In the genomic region with DNA sequence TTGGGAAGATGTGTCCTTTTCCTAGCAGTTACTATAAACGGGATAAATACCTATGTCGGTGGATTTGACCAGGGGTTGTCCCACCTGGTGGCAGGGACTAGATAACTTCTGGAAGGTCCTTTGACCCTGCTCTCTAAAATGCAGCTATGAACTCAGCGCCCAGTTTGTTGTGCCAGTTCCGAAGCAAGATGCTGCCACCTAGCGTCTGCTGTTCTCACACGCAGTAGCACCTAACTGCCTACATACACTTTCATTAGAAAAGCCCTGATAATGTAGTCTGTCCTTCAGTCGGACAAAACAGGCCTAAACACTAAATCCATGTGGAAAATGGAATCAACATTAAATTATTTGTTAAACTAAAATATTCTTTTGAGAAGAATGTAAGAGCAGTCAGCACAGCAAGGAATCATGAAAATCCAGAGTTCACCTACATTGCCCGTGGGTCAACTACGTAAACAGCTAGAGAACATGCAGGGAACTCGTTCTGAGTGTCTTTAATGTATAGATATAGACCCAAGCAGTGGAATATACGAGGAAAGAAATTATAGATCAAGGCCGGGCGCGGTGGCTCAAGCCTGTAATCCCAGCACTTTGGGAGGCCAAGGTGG, we compare ENCODE assay signal across 8 cellular contexts. TPM values are rescaled to one million over a fixed set of nuclear protein-coding genes. Genes with fewer than 3 reads are reported as not detected.
A peak's percentile ranks its signal among the peaks of the same experiment; 100 is the strongest.
DNase-seq lines count a peak whose midpoint lies in the region; ATAC-seq and TF ChIP-seq lines count a peak whose summit lies in the region.

No MANE protein-coding gene starts in this region.

- CTCF ChIA-PET in BJ (lab: Yijun Ruan, JAX) = interaction anchor here (0.6 to 5.3 kb wide), 30 partner anchors 8 to 509 kb away, joined by 3 to 107 read pairs (median 4); a partner anchor contains a TSS

- DNase-seq in BJ (ENCODE audit: low read depth) = no peak
- DNase-seq in H4 (ENCODE audit: low spot score) = peak; percentile 72
- peak; percentile 76 for DNase-seq in NCI-H345 (lab: John Stamatoyannopoulos, UW)
- peak; percentile 27 for DNase-seq in activated CD4-positive, CD25-positive, alpha-beta regulatory T cell treated with anti-CD3 and anti-CD28 coated beads, Interleukin-2, amount 50 U/mL, for 16 hours (ENCODE audit: low read depth, low spot score)
- DNase-seq in central memory CD4-positive, alpha-beta T cell = peak; percentile 42
- peak; percentile 55 to 86 for DNase-seq in left colon
- peak; percentile 66 to 69 for DNase-seq in stimulated activated CD4-positive, alpha-beta T cell treated with anti-CD3 and anti-CD28 coated beads, Interleukin-2, amount 100 ng/mL, for 48 hours

- peaks cover 2% of the 10 kb centered on the region; the same call in 1 of the 2 replicates for H3K36me3 ChIP-seq in BJ (ENCODE audit: control insufficient read depth, insufficient read depth, low read length)

- no peak overlapping the region for H3K4me3 ChIP-seq in BJ (ENCODE audit: low read depth, low read length)

- peak; percentile 87 for TF ChIP-seq CTCF in BJ (IDR thresholded peaks at IDR 0.05; ENCODE audit: insufficient read depth, low read depth, low read length)

- POLR2A ChIA-PET in BJ (lab: Charles Lee) = no interaction called here

- ATAC-seq in left colon (peak; percentile 87), HG02759 (IDR thresholded peaks at IDR 0.05; ENCODE audit: unreplicated experiment) (no peak)

- intact Hi-C loops in left colon (cut with DNase I, micrococcal nuclease) = loop anchor here in 1 of 2 donors (10.0 kb wide), 1 partner anchor 499 kb away; no protein-coding TSS in a partner anchor

- H3K27me3 ChIP-seq in BJ (ENCODE audit: control insufficient read depth, insufficient read depth, low read length) = no peaks in the 10 kb centered on the region

RNA-seq across cellular contexts. Expression of a gene that starts 51.1 kb away (rescaled TPM):
- polyA plus RNA-seq in BJ (2011; rRNA removed) = 1.4 TPM in 2 replicates
- 1.3 TPM in 2 replicates for polyA minus RNA-seq in BJ (2011; rRNA and poly(A)+ RNA removed)
- total RNA-seq in H4 (2014; rRNA removed; shearing (Covaris generic)) = 0.10 and 0.16 TPM in 2 replicates
- 10 to 100 TPM; 63.3 to 68.5 TPM for total RNA-seq in left colon

Comparison
In these comparisons a context has a peak if more than half of its experiments do, and no peak if none do; other contexts are left out.
1. RNA of a gene that starts 51.1 kb away (total RNA-seq): 63.3 to 68.5 TPM in left colon; 0.10 to 0.16 TPM in H4; every median in the first group is over 10 times any median in the second.